Comparison of ENCODE assay signal across 18 cellular contexts in the genomic region with DNA sequence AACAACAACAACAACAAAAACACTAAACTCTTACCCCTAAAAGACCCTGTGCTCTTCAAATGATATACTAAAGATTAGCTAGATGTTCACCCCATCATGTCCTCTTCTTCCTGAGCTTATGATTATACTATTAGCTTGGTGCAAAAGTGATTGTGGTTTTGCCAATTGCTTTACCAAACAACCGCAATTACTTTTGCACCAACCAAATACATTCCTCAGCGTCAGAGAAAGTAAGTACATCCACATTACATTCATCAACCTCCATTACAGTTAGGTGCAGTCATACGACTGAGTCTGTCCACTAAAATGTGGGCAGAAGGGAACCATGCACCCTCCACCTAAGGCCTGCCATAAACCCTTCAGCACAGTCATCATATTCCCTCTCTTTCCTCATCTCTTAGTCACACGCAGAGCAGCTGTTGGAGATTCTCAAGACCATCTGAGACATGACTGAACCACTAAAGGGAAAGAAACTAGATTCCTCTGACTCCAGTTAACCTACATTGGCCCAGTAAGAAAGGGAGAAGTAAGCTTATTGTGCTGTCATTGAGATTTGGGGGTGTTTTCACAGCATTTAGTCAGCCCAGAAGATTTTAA.
A peak's percentile ranks its signal among the peaks of the same experiment; 100 is the strongest.
DNase-seq lines count a peak whose midpoint lies in the region; ATAC-seq and TF ChIP-seq lines count a peak whose summit lies in the region.
"Had no signal": no experiment of that assay in that cellular context is flagged by ENCODE, and none has a peak within 500 bp of the region (broad histone marks: within the 10 kb centered on the region; RNA-seq: fewer than 3 reads in every experiment).

No MANE protein-coding gene starts in this region.

- H3K4me1 ChIP-seq in foreskin keratinocyte (no peaks in the 10 kb centered on the region), right cardiac atrium (ENCODE audit: control insufficient read depth, insufficient read depth, low read length) (no peaks in the 10 kb centered on the region)
- H3K4me1 ChIP-seq: A549, heart right ventricle, left ventricle myocardium inferior, upper lobe of right lung had no signal

- no peak overlapping the region for H3K4me3 ChIP-seq in right cardiac atrium (ENCODE audit: low read length)
- H3K4me3 ChIP-seq: A549, heart right ventricle, left ventricle myocardium inferior, neural progenitor cell, upper lobe of right lung had no signal

- TF ChIP-seq CTCF in foreskin keratinocyte (conservative IDR thresholded peaks at IDR 0.05), result no peak

- peak; percentile 63 for ATAC-seq in foreskin keratinocyte
- ATAC-seq in right cardiac atrium, result no peak
- ATAC-seq in GM19324 (IDR thresholded peaks at IDR 0.05; ENCODE audit: low FRiP score, unreplicated experiment), result no peak
- ATAC-seq: A549, heart right ventricle, upper lobe of right lung had no signal

- H3K27me3 ChIP-seq in foreskin keratinocyte, result no peaks in the 10 kb centered on the region
- H3K27me3 ChIP-seq in right cardiac atrium (ENCODE audit: control insufficient read depth, insufficient read depth), result no peaks in the 10 kb centered on the region
- H3K27me3 ChIP-seq: neural progenitor cell, upper lobe of right lung had no signal

- WGBS in right cardiac atrium, result 76% methylated on average over 4 of the region's 4 CpGs

- no peaks in the 10 kb centered on the region for H3K9me3 ChIP-seq in right cardiac atrium (ENCODE audit: control insufficient read depth, low read length)
- H3K9me3 ChIP-seq: A549, upper lobe of right lung had no signal

- H3K27ac ChIP-seq in foreskin keratinocyte (no peak overlapping the region), right cardiac atrium (ENCODE audit: low read length) (no peak overlapping the region)
- H3K27ac ChIP-seq: A549, heart right ventricle, left ventricle myocardium inferior, neural progenitor cell, upper lobe of right lung had no signal

- intact Hi-C loops in right cardiac atrium (cut with DNase I), result no loop called here

- DNase-seq in A172 (ENCODE audit: low spot score), result peak; percentile 13
- DNase-seq in GM03348 (ENCODE audit: low spot score), result peak; percentile 18
- DNase-seq in RPMI7951 (ENCODE audit: low read depth), result peak; percentile 21
- DNase-seq in foreskin keratinocyte, result peak; percentile 16 to 51
- DNase-seq in right cardiac atrium, result no peak
- no peak for DNase-seq in activated CD4-positive, alpha-beta T cell treated with anti-CD3 and anti-CD28 coated beads for 48 hours
- DNase-seq in activated T-cell treated with anti-CD3 and anti-CD28 coated beads, Interleukin-2, amount 50 U/mL, for 1 hour, result no peak
- DNase-seq: activated CD4-positive, alpha-beta T cell treated with anti-CD3 and anti-CD28 coated beads for 1 hour; GF-D8; heart right ventricle; immature natural killer cell; left ventricle myocardium inferior; NCI-H524 treated with DMSO at 0.1 percent for 48 hours; stimulated activated CD4-positive, alpha-beta T cell treated with anti-CD3 and anti-CD28 coated beads, Interleukin-12 subunit alpha, Interleukin-12 subunit beta, amount 100 ng/mL, for 4 hours; upper lobe of right lung had no signal

Comparison
In these comparisons a context has a peak if more than half of its experiments do, and no peak if none do; other contexts are left out.
1. DNase-seq: peak in A172 (single experiment), GM03348 (single experiment), RPMI7951 (single experiment) and foreskin keratinocyte (2 of 2); none in right cardiac atrium (0 of 3), activated CD4-positive, alpha-beta T cell treated with anti-CD3 and anti-CD28 coated beads for 48 hours (single experiment) and activated T-cell treated with anti-CD3 and anti-CD28 coated beads, Interleukin-2, amount 50 U/mL, for 1 hour (single experiment).